Comparison of ENCODE assay signal across 34 cellular contexts in the genomic region with DNA sequence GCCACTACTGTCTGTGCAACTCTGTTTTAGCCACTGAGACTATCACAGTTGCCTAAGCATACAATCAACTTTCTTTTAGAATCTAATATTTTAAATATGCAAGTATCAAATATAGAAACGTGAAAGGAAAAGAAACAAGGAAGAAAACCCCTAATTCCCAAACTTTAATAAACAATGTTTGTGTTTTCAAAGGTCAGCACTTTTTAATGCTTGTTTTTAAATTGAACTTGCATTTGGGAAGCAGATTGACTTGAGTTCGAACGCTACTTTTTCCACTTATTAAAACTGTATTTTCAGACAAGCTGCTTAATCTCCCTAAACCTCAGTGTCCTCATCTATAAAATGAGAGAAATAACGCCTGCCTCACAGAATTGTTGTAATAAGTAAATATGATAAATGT.
"Had no signal": no experiment of that assay in that cellular context is flagged by ENCODE, and none has a peak within 500 bp of the region (broad histone marks: within the 10 kb centered on the region; RNA-seq: fewer than 3 reads in every experiment).

No MANE protein-coding gene starts in this region.

- H3K27ac Mint-ChIP-seq: activated CD4-positive, alpha-beta memory T cell treated with anti-CD3 and anti-CD28 coated beads for 36 hours; activated CD4-positive, alpha-beta T cell treated with anti-CD3 and anti-CD28 coated beads for 36 hours; activated CD4-positive, alpha-beta T cell treated with anti-CD3 and anti-CD28 coated beads, Interleukin-2, amount 10 ng/mL, durations not matched to agents 24 days and 14 days; activated CD8-positive, alpha-beta memory T cell treated with anti-CD3 and anti-CD28 coated beads, Interleukin-2, amount 10 ng/mL, durations not matched to agents 7 days and 5 days; activated CD8-positive, alpha-beta T cell treated with anti-CD3 and anti-CD28 coated beads, Interleukin-2, amount 10 ng/mL, durations not matched to agents 7 days and 5 days; activated naive CD4-positive, alpha-beta T cell treated with anti-CD3 and anti-CD28 coated beads, Interleukin-2, amount 10 ng/mL, durations not matched to agents 7 days and 5 days; activated naive CD4-positive, alpha-beta T cell treated with anti-CD3 and anti-CD28 coated beads, Interleukin-2, amount 50 U/mL, for 72 hours; activated naive CD8-positive, alpha-beta T cell treated with anti-CD3 and anti-CD28 coated beads, Interleukin-2, amount 10 ng/mL, durations not matched to agents 7 days and 5 days; activated T-cell treated with anti-CD3 and anti-CD28 coated beads, Interleukin-2, amount 50 U/mL, for 72 hours; effector memory CD8-positive, alpha-beta T cell; T-helper 17 cell; T-helper 2 cell treated with Interferon-gamma antibody and Interleukin-4, amounts not matched to agents 5 μg/mL and 100 μg/mL, for 36 hours had no signal

- DNase-seq: activated CD4-positive, alpha-beta memory T cell treated with anti-CD3 and anti-CD28 coated beads for 36 hours; activated CD4-positive, alpha-beta T cell treated with anti-CD3 and anti-CD28 coated beads for 36 hours; activated CD4-positive, alpha-beta T cell treated with anti-CD3 and anti-CD28 coated beads, Interleukin-2, amount 10 ng/mL, durations not matched to agents 24 days and 14 days; activated CD4-positive, CD25-positive, alpha-beta regulatory T cell; activated CD4-positive, CD25-positive, alpha-beta regulatory T cell treated with anti-CD3 and anti-CD28 coated beads, Interleukin-2, amount 50 U/mL, for 72 hours; activated CD8-positive, alpha-beta memory T cell treated with anti-CD3 and anti-CD28 coated beads, Interleukin-2, amount 10 ng/mL, durations not matched to agents 7 days and 5 days; activated CD8-positive, alpha-beta memory T cell treated with anti-CD3 and anti-CD28 coated beads, Interleukin-2, amount 50 U/mL, for 4 hours; activated CD8-positive, alpha-beta T cell treated with anti-CD3 and anti-CD28 coated beads, Interleukin-2, amount 10 ng/mL, durations not matched to agents 7 days and 5 days; activated gamma-delta T cell; activated naive CD4-positive, alpha-beta T cell; activated naive CD4-positive, alpha-beta T cell treated with anti-CD3 and anti-CD28 coated beads, Interleukin-2, amount 10 ng/mL, durations not matched to agents 7 days and 5 days; activated naive CD8-positive, alpha-beta T cell treated with anti-CD3 and anti-CD28 coated beads, Interleukin-2, amount 10 ng/mL, durations not matched to agents 7 days and 5 days; activated T-cell treated with anti-CD3 and anti-CD28 coated beads, Interleukin-2, amount 50 U/mL, for 1 hour; activated T-cell treated with anti-CD3 and anti-CD28 coated beads, Interleukin-2, amount 50 U/mL, for 72 hours; amniotic stem cell; anterior cingulate cortex; body of pancreas; caudate nucleus; cortex of kidney; dermis blood vessel endothelial cell; effector CD4-positive, alpha-beta T cell; effector memory CD8-positive, alpha-beta T cell; erythroblast; foreskin keratinocyte; gastrocnemius medialis; glutamatergic neuron; heart left ventricle; T-helper 1 cell; T-helper 17 cell; T1000; WERI-Rb-1 had no signal

- H3K9me3 Mint-ChIP-seq: activated CD4-positive, alpha-beta memory T cell treated with anti-CD3 and anti-CD28 coated beads for 36 hours; activated naive CD4-positive, alpha-beta T cell treated with anti-CD3 and anti-CD28 coated beads, Interleukin-2, amount 10 ng/mL, durations not matched to agents 7 days and 5 days; activated naive CD4-positive, alpha-beta T cell treated with anti-CD3 and anti-CD28 coated beads, Interleukin-2, amount 50 U/mL, for 72 hours; activated naive CD8-positive, alpha-beta T cell treated with anti-CD3 and anti-CD28 coated beads, Interleukin-2, amount 10 ng/mL, durations not matched to agents 7 days and 5 days; activated T-cell treated with anti-CD3 and anti-CD28 coated beads, Interleukin-2, amount 50 U/mL, for 72 hours; effector memory CD8-positive, alpha-beta T cell; T-helper 2 cell treated with Interferon-gamma antibody and Interleukin-4, amounts not matched to agents 5 μg/mL and 100 μg/mL, for 36 hours had no signal

- H3K4me3 ChIP-seq: body of pancreas, esophagus muscularis mucosa, gastrocnemius medialis, heart left ventricle had no signal

- H3K4me1 Mint-ChIP-seq: activated CD4-positive, alpha-beta T cell treated with anti-CD3 and anti-CD28 coated beads for 36 hours; activated CD8-positive, alpha-beta memory T cell treated with anti-CD3 and anti-CD28 coated beads, Interleukin-2, amount 10 ng/mL, durations not matched to agents 7 days and 5 days; T-helper 17 cell had no signal

- H3K27me3 Mint-ChIP-seq: activated CD4-positive, alpha-beta memory T cell treated with anti-CD3 and anti-CD28 coated beads for 36 hours; activated CD4-positive, alpha-beta T cell treated with anti-CD3 and anti-CD28 coated beads for 36 hours; activated CD4-positive, alpha-beta T cell treated with anti-CD3 and anti-CD28 coated beads, Interleukin-2, amount 10 ng/mL, durations not matched to agents 24 days and 14 days; activated CD8-positive, alpha-beta memory T cell treated with anti-CD3 and anti-CD28 coated beads, Interleukin-2, amount 10 ng/mL, durations not matched to agents 7 days and 5 days; activated naive CD4-positive, alpha-beta T cell treated with anti-CD3 and anti-CD28 coated beads, Interleukin-2, amount 10 ng/mL, durations not matched to agents 7 days and 5 days; activated naive CD8-positive, alpha-beta T cell treated with anti-CD3 and anti-CD28 coated beads, Interleukin-2, amount 10 ng/mL, durations not matched to agents 7 days and 5 days; T-helper 17 cell had no signal

- H3K36me3 ChIP-seq: esophagus muscularis mucosa, gastrocnemius medialis, heart left ventricle, WERI-Rb-1 had no signal

- H3K36me3 Mint-ChIP-seq: activated CD4-positive, alpha-beta memory T cell treated with anti-CD3 and anti-CD28 coated beads for 36 hours; activated CD8-positive, alpha-beta memory T cell treated with anti-CD3 and anti-CD28 coated beads, Interleukin-2, amount 10 ng/mL, durations not matched to agents 7 days and 5 days; activated naive CD4-positive, alpha-beta T cell treated with anti-CD3 and anti-CD28 coated beads, Interleukin-2, amount 10 ng/mL, durations not matched to agents 7 days and 5 days; activated naive CD4-positive, alpha-beta T cell treated with anti-CD3 and anti-CD28 coated beads, Interleukin-2, amount 50 U/mL, for 72 hours; activated naive CD8-positive, alpha-beta T cell treated with anti-CD3 and anti-CD28 coated beads, Interleukin-2, amount 10 ng/mL, durations not matched to agents 7 days and 5 days had no signal

- H3K9me3 ChIP-seq: body of pancreas, esophagus muscularis mucosa, gastrocnemius medialis, heart left ventricle had no signal

- H3K27ac ChIP-seq: body of pancreas, esophagus muscularis mucosa, foreskin keratinocyte, gastrocnemius medialis, heart left ventricle, WERI-Rb-1 had no signal

- H3K27me3 ChIP-seq: body of pancreas, foreskin keratinocyte, gastrocnemius medialis had no signal

- H3K4me1 ChIP-seq: body of pancreas, esophagus muscularis mucosa, foreskin keratinocyte, gastrocnemius medialis, heart left ventricle had no signal

- H3K4me3 Mint-ChIP-seq: activated CD4-positive, alpha-beta memory T cell treated with anti-CD3 and anti-CD28 coated beads for 36 hours; activated CD4-positive, alpha-beta T cell treated with anti-CD3 and anti-CD28 coated beads for 36 hours; activated CD4-positive, alpha-beta T cell treated with anti-CD3 and anti-CD28 coated beads, Interleukin-2, amount 10 ng/mL, durations not matched to agents 24 days and 14 days; activated CD8-positive, alpha-beta memory T cell treated with anti-CD3 and anti-CD28 coated beads, Interleukin-2, amount 10 ng/mL, durations not matched to agents 7 days and 5 days; activated CD8-positive, alpha-beta T cell treated with anti-CD3 and anti-CD28 coated beads, Interleukin-2, amount 10 ng/mL, durations not matched to agents 7 days and 5 days; activated naive CD4-positive, alpha-beta T cell treated with anti-CD3 and anti-CD28 coated beads, Interleukin-2, amount 10 ng/mL, durations not matched to agents 7 days and 5 days; activated naive CD8-positive, alpha-beta T cell treated with anti-CD3 and anti-CD28 coated beads, Interleukin-2, amount 10 ng/mL, durations not matched to agents 7 days and 5 days; activated T-cell treated with anti-CD3 and anti-CD28 coated beads, Interleukin-2, amount 50 U/mL, for 72 hours; effector memory CD8-positive, alpha-beta T cell; T-helper 17 cell; T-helper 2 cell treated with Interferon-gamma antibody and Interleukin-4, amounts not matched to agents 5 μg/mL and 100 μg/mL, for 36 hours had no signal

- ATAC-seq: activated CD4-positive, alpha-beta T cell treated with anti-CD3 and anti-CD28 coated beads for 36 hours; activated CD8-positive, alpha-beta memory T cell treated with anti-CD3 and anti-CD28 coated beads, Interleukin-2, amount 10 ng/mL, durations not matched to agents 7 days and 5 days; activated CD8-positive, alpha-beta T cell treated with anti-CD3 and anti-CD28 coated beads, Interleukin-2, amount 10 ng/mL, durations not matched to agents 7 days and 5 days; activated naive CD4-positive, alpha-beta T cell treated with anti-CD3 and anti-CD28 coated beads, Interleukin-2, amount 50 U/mL, for 72 hours; activated T-cell treated with anti-CD3 and anti-CD28 coated beads, Interleukin-2, amount 50 U/mL, for 72 hours; body of pancreas; effector memory CD8-positive, alpha-beta T cell; foreskin keratinocyte; gastrocnemius medialis; heart left ventricle; T-helper 17 cell had no signal
